In the genomic region with DNA sequence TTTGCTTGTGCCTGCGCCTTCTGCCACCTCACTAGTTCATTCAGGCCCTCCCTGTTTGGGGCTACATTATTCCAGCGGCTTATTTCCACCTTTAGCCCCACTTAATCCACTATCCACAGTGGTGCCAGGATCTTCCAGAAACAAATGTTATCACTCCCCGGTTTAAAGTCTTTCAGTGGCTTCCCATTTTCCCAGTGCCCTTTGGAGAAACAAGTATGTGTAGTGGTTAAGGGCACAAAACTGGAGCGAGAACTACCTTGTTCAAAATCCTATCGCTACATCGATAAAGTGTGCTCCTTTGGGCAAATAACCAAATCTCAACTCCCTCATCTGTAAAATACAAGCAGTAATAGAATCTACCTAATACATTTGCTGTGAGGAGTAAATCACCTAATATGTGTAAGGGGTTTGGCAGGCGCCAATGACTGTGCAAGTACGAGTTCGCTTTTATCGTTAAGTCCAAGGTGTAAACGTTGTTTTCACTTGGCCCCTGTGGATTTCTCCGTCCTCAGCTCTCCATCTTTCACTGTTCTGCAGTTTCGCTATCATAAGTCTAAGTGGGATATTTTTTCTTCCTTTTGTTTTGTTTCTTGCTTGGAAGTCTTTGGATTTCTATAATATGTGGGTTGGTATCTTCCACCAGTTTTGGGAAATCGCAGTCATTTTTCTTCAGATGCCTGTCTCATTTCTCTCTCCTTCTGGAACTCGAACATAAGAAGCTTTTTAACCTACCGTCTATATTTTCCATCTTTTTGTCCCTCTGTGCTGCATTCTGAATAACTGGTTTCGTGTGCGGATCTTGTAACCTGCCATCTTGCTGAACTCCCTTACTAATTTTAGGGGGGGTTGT, we compare ENCODE assay signal across 8 cellular contexts. TPM values are rescaled to one million over a fixed set of nuclear protein-coding genes. Genes with fewer than 3 reads are reported as not detected.
A peak's percentile ranks its signal among the peaks of the same experiment; 100 is the strongest.
DNase-seq lines count a peak whose midpoint lies in the region; TF ChIP-seq lines count a peak whose summit lies in the region.

No MANE protein-coding gene starts in this region.

- peaks cover 0 to 14% (median 2%) of the 10 kb centered on the region in 4 donors for H3K4me1 ChIP-seq in Peyer's patch
- peaks cover 0 to 3% of the 10 kb centered on the region in 2 donors for H3K4me1 ChIP-seq in esophagus (ENCODE audit: control insufficient read depth in 2 of 2, insufficient read depth in 2 of 2, low read length in 1 of 2)

- H3K27me3 ChIP-seq in Peyer's patch (no peaks in the 10 kb centered on the region), esophagus (ENCODE audit: control insufficient read depth in 1 of 2, insufficient read depth in 2 of 2, low read length in 2 of 2) (no peaks in the 10 kb centered on the region)

- H3K4me3 ChIP-seq in GM12864 (ENCODE audit: low read depth, low read length) (peak overlapping the region; percentile 86), Peyer's patch (peak overlapping the region; percentile 83 to 95 (median 91)), esophagus (ENCODE audit: low read depth in 1 of 2, low read length in 2 of 2) (peak overlapping the region; percentile 97 to 99)

- peaks cover 5% of the 10 kb centered on the region for H3K36me3 Mint-ChIP-seq in progenitor cell of endocrine pancreas (ENCODE audit: insufficient read depth)

- TF ChIP-seq CTCF in GM12864 (IDR thresholded peaks at IDR 0.05; ENCODE audit: low read depth, low read length, missing control alignments): no peak
- TF ChIP-seq CTCF in Peyer's patch (IDR thresholded peaks at IDR 0.05): no peak
- no peak for TF ChIP-seq CTCF in progenitor cell of endocrine pancreas (IDR thresholded peaks at IDR 0.05; ENCODE audit: unreplicated experiment)
- TF ChIP-seq CTCF in GM10266 (IDR thresholded peaks at IDR 0.05; ENCODE audit: control insufficient read depth, insufficient read depth, low read depth, missing control alignments): no peak

- peaks cover 12% of the 10 kb centered on the region for H3K4me1 Mint-ChIP-seq in progenitor cell of endocrine pancreas (ENCODE audit: low read depth)

- H3K36me3 ChIP-seq in Peyer's patch (peaks cover 0 to 20% (median 0%) of the 10 kb centered on the region in 3 donors), esophagus (ENCODE audit: control insufficient read depth in 2 of 2, insufficient read depth in 2 of 2, low read length in 1 of 2) (no peaks in the 10 kb centered on the region)

- H3K27ac Mint-ChIP-seq in progenitor cell of endocrine pancreas: peak overlapping the region; percentile 99

- 72 to 77% methylated on average over 18 of the region's 18 CpGs for WGBS in esophagus, 2 donors

- H3K9me3 Mint-ChIP-seq in progenitor cell of endocrine pancreas (ENCODE audit: low read depth): no peaks in the 10 kb centered on the region

- TF ChIP-seq POLR2A in Peyer's patch (IDR thresholded peaks at IDR 0.05): no peak

- H3K27ac ChIP-seq in Peyer's patch (peak overlapping the region; percentile 88 to 94 (median 91)), esophagus (ENCODE audit: low read depth in 2 of 2, low read length in 1 of 2) (peak overlapping the region; percentile 97 to 99)

- peaks cover 3% of the 10 kb centered on the region for H3K27me3 Mint-ChIP-seq in progenitor cell of endocrine pancreas

- no peaks in the 10 kb centered on the region for H3K9me3 ChIP-seq in Peyer's patch
- no peaks in the 10 kb centered on the region for H3K9me3 ChIP-seq in esophagus (ENCODE audit: control insufficient read depth in 2 of 2, insufficient read depth in 1 of 2, low read depth in 1 of 2, low read length in 1 of 2)

- H3K4me3 Mint-ChIP-seq in progenitor cell of endocrine pancreas (ENCODE audit: low read depth): peak overlapping the region; percentile 88

- DNase-seq in GM12864 (ENCODE audit: low read depth): no peak
- DNase-seq in Peyer's patch: no peak
- no peak for DNase-seq in progenitor cell of endocrine pancreas (ENCODE audit: low spot score, unreplicated experiment)
- DNase-seq in NCI-H2107 (lab: John Stamatoyannopoulos, UW): no peak
- DNase-seq in COR-L47 (lab: John Stamatoyannopoulos, UW): no peak
- DNase-seq in GM10266 (ENCODE audit: extremely low spot score): no peak
- no peak for DNase-seq in NCI-H1417 treated with DMSO at 0.1 percent for 48 hours (lab: John Stamatoyannopoulos, UW)

RNA-seq across cellular contexts. Expression of a gene that starts 0.8 kb away (rescaled TPM):
- 10 to 100 TPM; 26.9 to 81.7 (median 54.7) TPM for total RNA-seq in Peyer's patch
- polyA plus RNA-seq in esophagus: 10 to 100 TPM; 28.8 to 33.9 TPM
- 78.2 and 83.1 TPM in 2 replicates for total RNA-seq in progenitor cell of endocrine pancreas

RNA-seq across cellular contexts. Expression of a gene that starts 38.7 kb away (rescaled TPM):
- 10 to 100 TPM in 2 of 4 donors, 1 to 10 TPM in 2; 7.0 to 17.6 (median 9.0) TPM for total RNA-seq in Peyer's patch
- polyA plus RNA-seq in esophagus: 1 to 10 TPM; 3.6 to 4.3 TPM
- 17.1 and 18.2 TPM in 2 replicates for total RNA-seq in progenitor cell of endocrine pancreas

RNA-seq across cellular contexts. Expression of a gene that starts 41.0 kb away (rescaled TPM):
- total RNA-seq in Peyer's patch (10 to 100 TPM; 29.7 to 37.0 (median 33.4) TPM), progenitor cell of endocrine pancreas (3.0 TPM in 2 replicates)
- 10 to 100 TPM; 17.6 to 25.3 TPM for polyA plus RNA-seq in esophagus

RNA-seq across cellular contexts. Expression of a gene that starts 41.3 kb away (rescaled TPM):
- total RNA-seq in Peyer's patch (1 to 10 TPM; 1.7 to 7.9 (median 3.7) TPM), progenitor cell of endocrine pancreas (72.1 and 75.4 TPM in 2 replicates)
- 1 to 10 TPM; 1.1 to 1.3 TPM for polyA plus RNA-seq in esophagus
